Comparison of ENCODE assay signal across 5 cellular contexts in genomic region chr12:108432423-108432822, GRCh38.
"Had no signal": no experiment of that assay in that cellular context is flagged by ENCODE, and none has a peak within 500 bp of the region (broad histone marks: within the 10 kb centered on the region; RNA-seq: fewer than 3 reads in every experiment).

No MANE protein-coding gene starts in this region.

- H2AFZ ChIP-seq: GM23248 had no signal

- FAIRE-seq: HTR-8/SVneo had no signal

- H3K9ac ChIP-seq: GM23248 had no signal

- DNase-seq: GM23248, H9, HCEC 1CT, KG1 had no signal

- H3K4me3 ChIP-seq: GM23248 had no signal

- H3K27ac ChIP-seq: GM23248 had no signal
